ENCODE assay signal across 27 cellular contexts in the genomic region with DNA sequence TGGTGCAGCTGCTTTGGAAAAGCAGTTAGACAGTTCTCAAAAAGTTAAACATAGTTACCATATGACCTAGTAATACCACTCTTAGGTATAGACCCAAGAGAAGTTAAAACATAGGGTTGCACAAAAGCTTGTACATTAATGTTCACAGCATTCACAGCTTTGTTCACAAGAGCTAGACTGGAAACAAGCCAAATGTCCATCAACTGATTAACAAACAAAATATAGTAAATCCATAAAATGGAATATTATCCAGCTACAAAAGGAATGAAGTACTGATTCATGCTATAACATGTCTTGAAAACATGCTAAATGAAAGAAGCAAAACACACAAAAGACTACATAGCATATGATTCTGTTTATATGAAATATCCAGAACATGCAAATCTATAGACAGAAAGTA.
"Had no signal": no experiment of that assay in that cellular context is flagged by ENCODE, and none has a peak within 500 bp of the region (broad histone marks: within the 10 kb centered on the region; RNA-seq: fewer than 3 reads in every experiment).

No MANE protein-coding gene starts in this region.

- H3K36me3 Mint-ChIP-seq: naive B cell had no signal

- H3K4me3 ChIP-seq: cardiac muscle cell, colonic mucosa, gastroesophageal sphincter, hepatocyte, right lobe of liver, testis, transverse colon had no signal

- H2AFZ ChIP-seq: hepatocyte had no signal

- H3K4me2 ChIP-seq: hepatocyte, SK-N-SH had no signal

- H3K9ac ChIP-seq: SK-N-SH had no signal

- H3K27me3 Mint-ChIP-seq: effector memory CD8-positive, alpha-beta T cell; naive B cell; progenitor cell of endocrine pancreas had no signal

- H3K4me3 Mint-ChIP-seq: effector memory CD8-positive, alpha-beta T cell; T-helper 1 cell treated with Interleukin-12 subunit alpha and Interleukin-12 subunit beta and Interleukin-4 antibody, amounts not matched to agents 30 μg/mL and 1 μg/mL, for 36 hours had no signal

- H3K9me3 ChIP-seq: colonic mucosa, gastroesophageal sphincter, right lobe of liver, SK-N-SH, testis, transverse colon had no signal

- ATAC-seq: effector memory CD8-positive, alpha-beta T cell; gastroesophageal sphincter; left cardiac atrium; left ventricle myocardium superior; right lobe of liver had no signal

- H3K27ac ChIP-seq: cardiac muscle cell, colonic mucosa, hepatocyte, right lobe of liver, testis had no signal

- H3K27me3 ChIP-seq: cardiac muscle cell, colonic mucosa, dorsolateral prefrontal cortex, gastroesophageal sphincter, hepatocyte, right lobe of liver, testis, transverse colon had no signal

- DNase-seq: activated CD4-positive, alpha-beta T cell treated with anti-CD3 and anti-CD28 coated beads for 1 hour; activated CD4-positive, alpha-beta T cell treated with anti-CD3 and anti-CD28 coated beads, Interleukin-2, amount 50 U/mL, for 1 hour; activated CD8-positive, alpha-beta memory T cell treated with anti-CD3 and anti-CD28 coated beads for 24 hours; activated CD8-positive, alpha-beta memory T cell treated with anti-CD3 and anti-CD28 coated beads, Interleukin-2, amount 50 U/mL, for 4 hours; activated gamma-delta T cell treated with Interleukin-2 at 50 U/mL for 16 hours; activated T-cell treated with anti-CD3 and anti-CD28 coated beads, Interleukin-2, amount 50 U/mL, for 1 hour; cerebellar nuclear complex; colonic mucosa; dorsolateral prefrontal cortex; effector memory CD8-positive, alpha-beta T cell; erythroblast; left cardiac atrium; left ventricle myocardium superior; naive B cell; SK-N-SH; stimulated activated CD4-positive, alpha-beta T cell treated with anti-CD3 and anti-CD28 coated beads, Interleukin-2, amount 100 ng/mL, for 48 hours; stimulated activated naive CD4-positive, alpha-beta T cell treated with Interleukin-2 at 50 U/mL for 16 hours; SW 1271; testis; transverse colon had no signal

- H3K9me2 ChIP-seq: SK-N-SH had no signal

- H3K9me3 Mint-ChIP-seq: activated naive CD4-positive, alpha-beta T cell treated with anti-CD3 and anti-CD28 coated beads, Interleukin-2, amount 50 U/mL, for 72 hours; effector memory CD8-positive, alpha-beta T cell; naive B cell; T-helper 1 cell treated with Interleukin-12 subunit alpha and Interleukin-12 subunit beta and Interleukin-4 antibody, amounts not matched to agents 30 μg/mL and 1 μg/mL, for 36 hours had no signal

- H3K36me3 ChIP-seq: colonic mucosa had no signal

- H3K27ac Mint-ChIP-seq: effector memory CD8-positive, alpha-beta T cell; progenitor cell of endocrine pancreas had no signal
